ENCODE assay signal across 1 cellular context in the genomic region with DNA sequence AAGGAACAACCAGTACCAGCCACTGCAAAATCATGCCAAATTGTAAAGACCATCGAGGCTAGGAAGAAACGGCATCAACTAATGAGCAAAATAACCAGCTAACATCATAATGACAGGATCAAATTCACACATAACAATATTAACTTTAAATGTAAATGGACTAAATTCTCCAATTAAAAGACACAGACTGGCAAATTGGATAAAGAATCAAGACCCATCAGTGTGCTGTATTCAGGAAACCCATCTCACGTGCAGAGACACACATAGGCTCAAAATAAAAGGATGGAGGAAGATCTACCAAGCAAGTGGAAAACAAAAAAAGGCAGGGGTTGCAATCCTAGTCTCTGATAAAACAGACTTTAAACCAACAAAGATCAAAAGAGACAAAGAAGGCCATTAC.
DNase-seq lines count a peak whose midpoint lies in the region; ATAC-seq, FAIRE-seq and TF ChIP-seq lines count a peak whose summit lies in the region.
"Not testable (repeated sequence)": the region's sequence is repeated elsewhere in the genome, so short reads cannot be mapped to it uniquely, and the experiment has no call there.

No MANE protein-coding gene starts in this region.

- H3K9me1 ChIP-seq in K562 (ENCODE audit: control insufficient read depth, insufficient read depth, low read length) = not testable (repeated sequence)

- CTCF ChIA-PET in K562 (lab: Yijun Ruan, JAX; ENCODE audit: low intra/inter-chr PET ratio) = not testable (repeated sequence)

- ATAC-seq in K562 = not testable (repeated sequence)

- H3K9me3 ChIP-seq in K562 (replicated peaks; ENCODE audit: control insufficient read depth, insufficient read depth, low read depth, low read length) = peaks cover 14% of the 10 kb centered on the region

- peaks cover 13% of the 10 kb centered on the region for H3K79me2 ChIP-seq in K562 (ENCODE audit: control insufficient read depth, insufficient read depth, low read length)

- not testable (repeated sequence) for TF ChIP-seq EP300 in K562 (IDR thresholded peaks at IDR 0.05; ENCODE audit: low read length)

- not testable (repeated sequence) for DNase-seq in K562 (ENCODE audit: extremely low read depth in 1 of 4, low spot score in 3 of 4)

- 67% methylated on average over 2 of the region's 3 CpGs for WGBS in K562 (ENCODE audit: insufficient coverage, low coverage, missing lambda C conversion rate)

- TF ChIP-seq RAD21 in K562 (CRISPR knock-in tag; conservative IDR thresholded peaks at IDR 0.05 in 1 of 2, IDR thresholded peaks at IDR 0.05 in 1 of 2) = not testable (repeated sequence)

- H3K9ac ChIP-seq in K562 (ENCODE audit: insufficient read depth in 1 of 2, low read depth in 2 of 2, low read length in 2 of 2) = not testable (repeated sequence)

- BruUV-seq in K562 (replicated peaks; lab: Mats Ljungman, UMichigan) = not testable (repeated sequence)

- H3K4me3 ChIP-seq in K562 = not testable (repeated sequence)

- POLR2A ChIA-PET in K562 (lab: Yijun Ruan, JAX) = not testable (repeated sequence)

- peaks cover 13% of the 10 kb centered on the region; the same call in 2 of the 3 replicates for H3K36me3 ChIP-seq in K562 (ENCODE audit: control insufficient read depth, insufficient read depth, low read length)

- H3K4me1 ChIP-seq in K562 (replicated peaks in 1 of 2; ENCODE audit: control insufficient read depth in 2 of 2, insufficient read depth in 2 of 2, low read length in 2 of 2) = not testable (repeated sequence)

- not testable (repeated sequence) for TF ChIP-seq POLR2A in K562 (conservative IDR thresholded peaks at IDR 0.05)

- in situ Hi-C loops in K562 (cut with MboI) = not testable (repeated sequence)

- H3K27ac ChIP-seq in K562 (ENCODE audit: extremely low read depth, low read depth, low read length) = not testable (repeated sequence)

- not testable (repeated sequence) for FAIRE-seq in K562 (lab: Jason Lieb, UNC)

- not testable (repeated sequence) for H2AFZ ChIP-seq in K562 (ENCODE audit: low read depth, low read length)

- not testable (repeated sequence) for H4K20me1 ChIP-seq in K562 (replicated peaks; ENCODE audit: control insufficient read depth, insufficient read depth, low read length)

- intact Hi-C loops in K562 (cut with micrococcal nuclease) = not testable (repeated sequence)

- not testable (repeated sequence) for H3K4me2 ChIP-seq in K562 (ENCODE audit: insufficient read depth, low read length)

- not testable (repeated sequence) for TF ChIP-seq CTCF in K562 (IDR thresholded peaks at IDR 0.05 in 2 of 3, conservative IDR thresholded peaks at IDR 0.05 in 1 of 3; ENCODE audit: insufficient read depth in 2 of 3, low read depth in 1 of 3, low read length in 3 of 3)

- H3K27me3 ChIP-seq in K562 (ENCODE audit: control insufficient read depth in 2 of 2, insufficient read depth in 2 of 2, low read length in 2 of 2) = not testable (repeated sequence)

TF ChIP-seq in K562, 482 proteins besides CTCF, POLR2A, EP300 and RAD21:
- peak; percentile 95 for TF ChIP-seq ZNF507 (tag; conservative IDR thresholded peaks at IDR 0.05)
